ENCODE assay signal across 1 cellular context in the genomic region with DNA sequence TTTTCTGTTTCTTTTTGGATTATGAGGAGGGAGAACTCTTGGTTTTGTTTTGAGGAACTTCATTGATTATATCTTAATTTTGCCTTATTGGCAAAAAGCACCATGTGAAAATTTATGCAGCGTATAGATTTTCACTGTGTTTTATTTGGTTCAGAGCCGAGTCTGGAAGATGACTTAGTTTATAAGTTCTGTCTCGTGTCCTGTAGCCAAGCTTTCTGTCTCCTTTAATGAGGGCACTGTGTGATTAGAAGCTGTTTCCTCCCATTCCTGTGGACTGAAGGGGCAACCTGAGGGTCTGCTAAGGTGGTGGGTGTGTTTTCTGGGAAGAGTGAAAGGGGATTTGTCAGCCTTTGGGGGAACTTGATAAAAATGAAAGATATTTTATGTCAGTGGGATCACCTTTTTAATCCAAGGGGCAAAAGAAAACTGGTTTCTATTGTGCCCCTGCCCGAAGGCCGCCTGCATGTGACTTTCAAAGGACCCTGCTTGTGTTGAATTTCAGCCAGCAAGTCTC.
TF ChIP-seq lines count a peak whose summit lies in the region.

No MANE protein-coding gene starts in this region.

TF ChIP-seq in GM23338, 12 proteins besides CTCF, POLR2A, EP300 and RAD21 (continued from another document):
- TF ChIP-seq ZNF462 (CRISPR knock-in tag; IDR thresholded peaks at IDR 0.05) (no peak), EZH2 (IDR thresholded peaks at IDR 0.05; ENCODE audit: low read depth, unreplicated experiment) (no peak)
- TF ChIP-seq, protein P1, sequence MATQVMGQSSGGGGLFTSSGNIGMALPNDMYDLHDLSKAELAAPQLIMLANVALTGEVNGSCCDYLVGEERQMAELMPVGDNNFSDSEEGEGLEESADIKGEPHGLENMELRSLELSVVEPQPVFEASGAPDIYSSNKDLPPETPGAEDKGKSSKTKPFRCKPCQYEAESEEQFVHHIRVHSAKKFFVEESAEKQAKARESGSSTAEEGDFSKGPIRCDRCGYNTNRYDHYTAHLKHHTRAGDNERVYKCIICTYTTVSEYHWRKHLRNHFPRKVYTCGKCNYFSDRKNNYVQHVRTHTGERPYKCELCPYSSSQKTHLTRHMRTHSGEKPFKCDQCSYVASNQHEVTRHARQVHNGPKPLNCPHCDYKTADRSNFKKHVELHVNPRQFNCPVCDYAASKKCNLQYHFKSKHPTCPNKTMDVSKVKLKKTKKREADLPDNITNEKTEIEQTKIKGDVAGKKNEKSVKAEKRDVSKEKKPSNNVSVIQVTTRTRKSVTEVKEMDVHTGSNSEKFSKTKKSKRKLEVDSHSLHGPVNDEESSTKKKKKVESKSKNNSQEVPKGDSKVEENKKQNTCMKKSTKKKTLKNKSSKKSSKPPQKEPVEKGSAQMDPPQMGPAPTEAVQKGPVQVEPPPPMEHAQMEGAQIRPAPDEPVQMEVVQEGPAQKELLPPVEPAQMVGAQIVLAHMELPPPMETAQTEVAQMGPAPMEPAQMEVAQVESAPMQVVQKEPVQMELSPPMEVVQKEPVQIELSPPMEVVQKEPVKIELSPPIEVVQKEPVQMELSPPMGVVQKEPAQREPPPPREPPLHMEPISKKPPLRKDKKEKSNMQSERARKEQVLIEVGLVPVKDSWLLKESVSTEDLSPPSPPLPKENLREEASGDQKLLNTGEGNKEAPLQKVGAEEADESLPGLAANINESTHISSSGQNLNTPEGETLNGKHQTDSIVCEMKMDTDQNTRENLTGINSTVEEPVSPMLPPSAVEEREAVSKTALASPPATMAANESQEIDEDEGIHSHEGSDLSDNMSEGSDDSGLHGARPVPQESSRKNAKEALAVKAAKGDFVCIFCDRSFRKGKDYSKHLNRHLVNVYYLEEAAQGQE (IDR thresholded peaks at IDR 0.05; ENCODE audit: unreplicated experiment): no peak
TF ChIP-seq in GM23338: peak in this region for 0.
